In the genomic region with DNA sequence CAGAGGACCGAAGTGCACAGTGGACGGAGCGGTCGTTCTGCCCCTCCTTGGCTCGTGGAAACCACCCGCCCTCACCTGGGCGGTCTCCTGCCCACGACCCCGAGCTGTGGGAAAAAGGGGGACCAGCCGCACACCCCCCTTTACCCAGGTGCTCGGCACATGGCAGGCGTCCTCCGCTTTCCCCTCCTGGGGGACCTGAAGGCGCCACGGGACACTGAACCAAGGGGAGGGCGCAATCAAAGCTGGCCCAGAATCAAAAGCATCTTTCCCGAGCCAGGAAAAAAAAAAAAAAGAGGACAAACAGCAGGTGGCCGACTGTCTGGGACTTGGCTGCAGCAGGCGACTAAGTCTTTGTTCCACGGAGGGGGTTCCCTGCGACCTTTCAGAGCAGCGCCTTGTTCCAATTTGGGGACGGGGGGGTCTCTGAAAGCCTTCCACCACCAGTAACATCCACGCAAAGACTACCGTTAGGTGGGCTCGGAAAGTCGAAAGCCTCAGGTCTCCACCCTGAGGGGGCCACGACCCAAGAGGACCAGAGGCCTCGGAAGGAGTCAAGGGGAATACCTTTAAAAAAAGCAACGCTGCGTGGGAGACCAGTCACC, we compare ENCODE assay signal across 8 cellular contexts. TPM values are rescaled to one million over a fixed set of nuclear protein-coding genes. Genes with fewer than 3 reads are reported as not detected.
DNase-seq lines count a peak whose midpoint lies in the region; ATAC-seq, FAIRE-seq and TF ChIP-seq lines count a peak whose summit lies in the region.

No MANE protein-coding gene starts in this region.

- H3K27ac Mint-ChIP-seq in activated naive CD8-positive, alpha-beta T cell treated with anti-CD3 and anti-CD28 coated beads, Interleukin-2, amount 50 U/mL, for 24 hours = peak overlapping the region; percentile 95

- H3K4me3 ChIP-seq in NB4 (ENCODE audit: low read depth, low read length) (peak overlapping the region; percentile 92), kidney (ENCODE audit: low read length in 2 of 2) (peak overlapping the region; percentile 71 to 74), subcutaneous abdominal adipose tissue (ENCODE audit: low read depth in 1 of 5, low read length in 5 of 5) (peak overlapping the region; percentile 70 to 79 (median 73))

- H3K27me3 ChIP-seq in subcutaneous abdominal adipose tissue (ENCODE audit: control insufficient read depth in 5 of 5, insufficient read depth in 4 of 5, low read length in 5 of 5) = no peaks in the 10 kb centered on the region

- no peak for FAIRE-seq in kidney (lab: Jason Lieb, UNC)

- H3K4me1 Mint-ChIP-seq in activated naive CD8-positive, alpha-beta T cell treated with anti-CD3 and anti-CD28 coated beads, Interleukin-2, amount 50 U/mL, for 24 hours = peaks cover 25% of the 10 kb centered on the region

- H3K4me3 Mint-ChIP-seq in activated naive CD8-positive, alpha-beta T cell treated with anti-CD3 and anti-CD28 coated beads, Interleukin-2, amount 50 U/mL, for 24 hours = peak overlapping the region; percentile 88

- DNase-seq in EH (ENCODE audit: low read depth) (peak; percentile 11), NB4 (ENCODE audit: low read depth) (no peak), kidney (no peak), midbrain (lab: John Stamatoyannopoulos, UW) (no peak)
- no peak for DNase-seq in activated naive CD8-positive, alpha-beta T cell treated with anti-CD3 and anti-CD28 coated beads, Interleukin-2, amount 50 U/mL, for 24 hours
- no peak for DNase-seq in stimulated activated CD4-positive, alpha-beta T cell treated with anti-CD3 and anti-CD28 coated beads, Interleukin-4, amount 100 ng/mL, for 24 hours

- H3K36me3 ChIP-seq in kidney (ENCODE audit: control insufficient read depth in 1 of 2, insufficient read depth in 2 of 2, low read length in 2 of 2) (no peaks in the 10 kb centered on the region), subcutaneous abdominal adipose tissue (ENCODE audit: control insufficient read depth in 5 of 5, insufficient read depth in 5 of 5, low read length in 5 of 5) (peaks cover 0 to 5% (median 4%) of the 10 kb centered on the region in 5 donors)

- peaks cover 8 to 20% of the 10 kb centered on the region in 2 donors for H3K4me1 ChIP-seq in kidney (ENCODE audit: control insufficient read depth in 1 of 2, insufficient read depth in 1 of 2, low read depth in 1 of 2, low read length in 2 of 2)
- peaks cover 3 to 42% (median 31%) of the 10 kb centered on the region in 5 donors for H3K4me1 ChIP-seq in subcutaneous abdominal adipose tissue (ENCODE audit: control insufficient read depth in 5 of 5, insufficient read depth in 5 of 5, low read length in 5 of 5)

- peaks cover 22% of the 10 kb centered on the region for H3K36me3 Mint-ChIP-seq in activated naive CD8-positive, alpha-beta T cell treated with anti-CD3 and anti-CD28 coated beads, Interleukin-2, amount 50 U/mL, for 24 hours (ENCODE audit: low read depth)

- H3K9me3 Mint-ChIP-seq in activated naive CD8-positive, alpha-beta T cell treated with anti-CD3 and anti-CD28 coated beads, Interleukin-2, amount 50 U/mL, for 24 hours = no peaks in the 10 kb centered on the region

- no peaks in the 10 kb centered on the region for H3K27me3 Mint-ChIP-seq in activated naive CD8-positive, alpha-beta T cell treated with anti-CD3 and anti-CD28 coated beads, Interleukin-2, amount 50 U/mL, for 24 hours

- TF ChIP-seq CTCF in NB4 (IDR thresholded peaks at IDR 0.05; ENCODE audit: low read depth, low read length) = no peak
- TF ChIP-seq CTCF in kidney (IDR thresholded peaks at IDR 0.05; ENCODE audit: borderline replicate concordance, extremely low read depth, insufficient read depth) = no peak

- H3K9me3 ChIP-seq in kidney (ENCODE audit: control insufficient read depth in 1 of 2, low read length in 2 of 2) (no peaks in the 10 kb centered on the region), subcutaneous abdominal adipose tissue (ENCODE audit: control insufficient read depth in 5 of 5, low read length in 5 of 5) (no peaks in the 10 kb centered on the region)

- ATAC-seq in activated naive CD8-positive, alpha-beta T cell treated with anti-CD3 and anti-CD28 coated beads, Interleukin-2, amount 50 U/mL, for 24 hours = no peak
- no peak for ATAC-seq in GM18520 (IDR thresholded peaks at IDR 0.05; ENCODE audit: unreplicated experiment)

- TF ChIP-seq POLR2A in NB4 (IDR thresholded peaks at IDR 0.05; ENCODE audit: extremely low read depth, insufficient read length) = no peak

- H3K9ac ChIP-seq in kidney (ENCODE audit: low read length in 2 of 2) (peak overlapping the region; percentile 64 to 85), subcutaneous abdominal adipose tissue (ENCODE audit: low read length in 5 of 5) (peak overlapping the region; percentile 79 to 97 (median 93))

- intact Hi-C loops in kidney (cut with DNase I) = no loop called here

- H3K27ac ChIP-seq in kidney (ENCODE audit: low read depth in 2 of 2, low read length in 2 of 2) = peak overlapping the region; percentile 88 to 89
- H3K27ac ChIP-seq in subcutaneous abdominal adipose tissue (ENCODE audit: low read depth, low read length) = peak overlapping the region; percentile 69

RNA-seq across cellular contexts. Expression of a gene that starts 1.1 kb away (rescaled TPM):
- 62.5 TPM for total RNA-seq in kidney
- 76.1 TPM for polyA plus RNA-seq in kidney (ENCODE audit: insufficient read depth, low read depth, low replicate concordance)

RNA-seq across cellular contexts. Expression of a gene that starts 13.7 kb away (rescaled TPM):
- 200 TPM for total RNA-seq in kidney
- 777 TPM for polyA plus RNA-seq in kidney (ENCODE audit: insufficient read depth, low read depth, low replicate concordance)

RNA-seq across cellular contexts. Expression of a gene that starts 23.4 kb away (rescaled TPM):
- 19.3 TPM for total RNA-seq in kidney
- 5.4 TPM for polyA plus RNA-seq in kidney (ENCODE audit: insufficient read depth, low read depth, low replicate concordance)
